Comparison of ENCODE assay signal across 24 cellular contexts in the genomic region with DNA sequence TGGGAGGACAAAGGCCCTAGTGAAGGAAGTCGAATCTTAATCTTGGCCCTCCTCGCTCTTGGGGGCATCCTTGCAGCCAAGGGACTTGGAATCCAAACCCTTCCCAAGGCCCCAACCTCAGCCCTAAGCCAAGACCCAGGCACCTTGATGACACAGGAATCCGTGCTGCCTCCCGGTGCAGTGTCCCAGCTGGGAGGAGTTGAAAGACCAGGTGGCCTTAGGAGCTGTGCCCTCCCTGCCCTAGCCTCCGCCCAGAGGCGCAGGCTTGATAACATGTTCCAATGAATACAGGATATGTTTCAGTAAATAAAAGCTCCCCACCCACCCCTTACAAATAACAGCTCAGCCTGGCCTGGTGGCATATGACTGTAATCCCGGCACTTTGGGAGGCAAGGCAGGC. TPM values are rescaled to one million over a fixed set of nuclear protein-coding genes. Genes with fewer than 3 reads are reported as not detected.
DNase-seq lines count a peak whose midpoint lies in the region; ATAC-seq and TF ChIP-seq lines count a peak whose summit lies in the region.
"Had no signal": no experiment of that assay in that cellular context is flagged by ENCODE, and none has a peak within 500 bp of the region (broad histone marks: within the 10 kb centered on the region; RNA-seq: fewer than 3 reads in every experiment).

Gene CHST5, minus strand, starts transcription at position 208 of the 400 bp plus-strand sequence. CDS start 5,724 bp downstream, outside the sequence.

- no peak within 1 kb of the TSS for H3K4me3 Mint-ChIP-seq in chondrocyte (ENCODE audit: unreplicated experiment)
- no peak within 1 kb of the TSS for H3K4me3 Mint-ChIP-seq in activated naive CD8-positive, alpha-beta T cell treated with anti-CD3 and anti-CD28 coated beads, Interleukin-2, amount 50 U/mL, for 24 hours
- H3K4me3 Mint-ChIP-seq in type B pancreatic cell = no peak within 1 kb of the TSS
- H3K4me3 Mint-ChIP-seq: CD14-positive monocyte had no signal

- H3K4me1 ChIP-seq in BLaER1 = peaks cover 16% of the 10 kb centered on the region
- H3K4me1 ChIP-seq in mucosa of stomach (ENCODE audit: control insufficient read depth, insufficient read depth, low read length) = no peaks in the 10 kb centered on the region
- no peaks in the 10 kb centered on the region for H3K4me1 ChIP-seq in rectal smooth muscle tissue (ENCODE audit: control insufficient read depth, insufficient read depth, low read length)
- no peaks in the 10 kb centered on the region for H3K4me1 ChIP-seq in OCI-LY7 (ENCODE audit: insufficient read depth, low read length, poor library complexity, severe bottlenecking)

- intact Hi-C loops in OCI-LY7 (cut with micrococcal nuclease; ENCODE audit: unreplicated experiment) = no loop called here

- peak; percentile 53 for DNase-seq in chondrocyte (ENCODE audit: low spot score)
- no peak for DNase-seq in OCI-LY7 (ENCODE audit: low spot score)
- DNase-seq in activated naive CD8-positive, alpha-beta T cell treated with anti-CD3 and anti-CD28 coated beads, Interleukin-2, amount 50 U/mL, for 24 hours = no peak
- no peak for DNase-seq in type B pancreatic cell (ENCODE audit: extremely low spot score, unreplicated experiment)
- DNase-seq: 8988T, AML-193, DMS79 treated with DMSO at 0.1 percent for 48 hours, HCEC 1CT, IMR-90, NCI-H1105 treated with DMSO at 0.1 percent for 48 hours, NCI-H2029 treated with DMSO at 0.1 percent for 48 hours, NCI-H2171, NCI-H345, NCI-H524, NCI-H774, Right ventricle myocardium superior had no signal

- ATAC-seq in HG02981 (IDR thresholded peaks at IDR 0.05; ENCODE audit: unreplicated experiment) = no peak
- ATAC-seq in activated naive CD8-positive, alpha-beta T cell treated with anti-CD3 and anti-CD28 coated beads, Interleukin-2, amount 50 U/mL, for 24 hours = no peak
- ATAC-seq: GM12878 had no signal

- H3K9ac ChIP-seq in BLaER1 (no peak within 1 kb of the TSS), mucosa of stomach (ENCODE audit: low read length) (peak within 1 kb of the TSS; percentile 59), rectal smooth muscle tissue (ENCODE audit: low read length) (no peak within 1 kb of the TSS)
- H3K9ac ChIP-seq: KMS-11 had no signal

- H3K36me3 Mint-ChIP-seq in chondrocyte (ENCODE audit: low read depth) = no peaks in the 10 kb centered on the region
- H3K36me3 Mint-ChIP-seq in activated naive CD8-positive, alpha-beta T cell treated with anti-CD3 and anti-CD28 coated beads, Interleukin-2, amount 50 U/mL, for 24 hours (ENCODE audit: low read depth) = no peaks in the 10 kb centered on the region
- H3K36me3 Mint-ChIP-seq in type B pancreatic cell = peaks cover 5% of the 10 kb centered on the region
- H3K36me3 Mint-ChIP-seq: CD14-positive monocyte had no signal

- H3K27ac Mint-ChIP-seq in chondrocyte (ENCODE audit: unreplicated experiment) = no peak within 1 kb of the TSS
- H3K27ac Mint-ChIP-seq in activated naive CD8-positive, alpha-beta T cell treated with anti-CD3 and anti-CD28 coated beads, Interleukin-2, amount 50 U/mL, for 24 hours = no peak within 1 kb of the TSS
- no peak within 1 kb of the TSS for H3K27ac Mint-ChIP-seq in type B pancreatic cell
- H3K27ac Mint-ChIP-seq: CD14-positive monocyte had no signal

- H2AFZ ChIP-seq in OCI-LY7 (ENCODE audit: low read length) = no peak within 1 kb of the TSS

- H3K27ac ChIP-seq in BLaER1 = peak within 1 kb of the TSS; percentile 51; the same call in 1 of the 2 replicates
- no peak within 1 kb of the TSS for H3K27ac ChIP-seq in rectal smooth muscle tissue (ENCODE audit: low read depth, low read length)
- H3K27ac ChIP-seq in OCI-LY7 (ENCODE audit: low read depth, low read length, poor library complexity, severe bottlenecking) = no peak within 1 kb of the TSS
- H3K27ac ChIP-seq: KMS-11 had no signal

- H3K36me3 ChIP-seq in BLaER1 (peaks cover 1% of the 10 kb centered on the region; the same call in 1 of the 2 replicates), mucosa of stomach (ENCODE audit: control insufficient read depth, insufficient read depth, low read length) (no peaks in the 10 kb centered on the region), rectal smooth muscle tissue (ENCODE audit: control insufficient read depth, insufficient read depth, low read length) (peaks cover 2% of the 10 kb centered on the region), OCI-LY7 (ENCODE audit: insufficient read depth, low read length) (no peaks in the 10 kb centered on the region)

- H3K27me3 ChIP-seq in BLaER1 (no peaks in the 10 kb centered on the region), mucosa of stomach (ENCODE audit: control insufficient read depth, insufficient read depth, low read length) (no peaks in the 10 kb centered on the region), rectal smooth muscle tissue (ENCODE audit: control insufficient read depth, insufficient read depth, low read length) (no peaks in the 10 kb centered on the region)

- no peaks in the 10 kb centered on the region for H3K27me3 Mint-ChIP-seq in chondrocyte (ENCODE audit: low read depth)
- no peaks in the 10 kb centered on the region for H3K27me3 Mint-ChIP-seq in activated naive CD8-positive, alpha-beta T cell treated with anti-CD3 and anti-CD28 coated beads, Interleukin-2, amount 50 U/mL, for 24 hours
- H3K27me3 Mint-ChIP-seq in type B pancreatic cell = no peaks in the 10 kb centered on the region

- H3K4me3 ChIP-seq in BLaER1 (no peak within 1 kb of the TSS), mucosa of stomach (ENCODE audit: low read length) (peak within 1 kb of the TSS; percentile 12), rectal smooth muscle tissue (ENCODE audit: low read length) (peak within 1 kb of the TSS; percentile 46), OCI-LY7 (ENCODE audit: low read depth, low read length, poor library complexity, severe bottlenecking) (no peak within 1 kb of the TSS)
- H3K4me3 ChIP-seq: GM12878 had no signal

- BruUV-seq in OCI-LY7 (replicated peaks; lab: Mats Ljungman, UMichigan) = no TSS peak

- H3K9me2 ChIP-seq in OCI-LY7 (ENCODE audit: insufficient read depth, low read length) = no peaks in the 10 kb centered on the region

- POLR2A ChIA-PET in OCI-LY7 (lab: Charles Lee) = interaction anchor here (0.9 kb wide), 1 partner anchor 20 kb away, joined by 3 read pairs; no protein-coding TSS in a partner anchor

- H3K4me1 Mint-ChIP-seq in chondrocyte (ENCODE audit: low read depth) (no peaks in the 10 kb centered on the region), type B pancreatic cell (ENCODE audit: unreplicated experiment) (no peaks in the 10 kb centered on the region)
- no peaks in the 10 kb centered on the region for H3K4me1 Mint-ChIP-seq in activated naive CD8-positive, alpha-beta T cell treated with anti-CD3 and anti-CD28 coated beads, Interleukin-2, amount 50 U/mL, for 24 hours
- H3K4me1 Mint-ChIP-seq: CD14-positive monocyte had no signal

- CTCF ChIA-PET in OCI-LY7 (lab: Charles Lee; ENCODE audit: unreplicated experiment) = interaction anchor here (0.6 kb wide), 1 partner anchor 18 kb away, joined by 3 read pairs; no protein-coding TSS in a partner anchor

- no peaks in the 10 kb centered on the region for H3K79me2 ChIP-seq in OCI-LY7 (ENCODE audit: insufficient read depth, low read depth, low read length)

- H3K9me3 ChIP-seq in BLaER1 (no peaks in the 10 kb centered on the region), mucosa of stomach (ENCODE audit: control insufficient read depth, low read length) (no peaks in the 10 kb centered on the region), OCI-LY7 (ENCODE audit: low read length) (no peaks in the 10 kb centered on the region)

- TF ChIP-seq CTCF in chondrocyte (IDR thresholded peaks at IDR 0.05) (no peak), OCI-LY7 (conservative IDR thresholded peaks at IDR 0.05; ENCODE audit: low read length) (no peak), type B pancreatic cell (conservative IDR thresholded peaks at IDR 0.05) (no peak)

- H3K4me2 ChIP-seq in BLaER1 = peak within 1 kb of the TSS; percentile 62
- H3K4me2 ChIP-seq in OCI-LY7 (ENCODE audit: low read length) = no peak within 1 kb of the TSS
- H3K4me2 ChIP-seq: KMS-11 had no signal

- H3K9me3 Mint-ChIP-seq in chondrocyte (ENCODE audit: low read depth) (no peaks in the 10 kb centered on the region), type B pancreatic cell (no peaks in the 10 kb centered on the region)
- H3K9me3 Mint-ChIP-seq in activated naive CD8-positive, alpha-beta T cell treated with anti-CD3 and anti-CD28 coated beads, Interleukin-2, amount 50 U/mL, for 24 hours = no peaks in the 10 kb centered on the region

- H4K20me1 ChIP-seq in BLaER1 = no peaks in the 10 kb centered on the region
- H4K20me1 ChIP-seq in OCI-LY7 (ENCODE audit: insufficient read depth, low read length) = no peaks in the 10 kb centered on the region

RNA-seq across cellular contexts. Expression of gene CHST5, which starts in this region (rescaled TPM):
- total RNA-seq in chondrocyte = 0.07 to 0.17 TPM (median 0.10 TPM) in 3 replicates
- total RNA-seq in OCI-LY7 (2014; rRNA removed; shearing (Covaris generic)) = 0.19 and 0.54 TPM in 2 replicates
- 0.10 and 0.89 TPM in 2 replicates for total RNA-seq in OCI-LY7 (2022)
- 0.60 and 1.9 TPM in 2 replicates for total RNA-seq in type B pancreatic cell (ENCODE audit: low replicate concordance)
- total RNA-seq: IMR-90, RPMI7951 had no signal

Comparison
In these comparisons a context has a peak if more than half of its experiments do, and no peak if none do; other contexts are left out.
1. Peak in DNase-seq in chondrocyte; RNA of the gene not detected or under 1 TPM.
2. H3K4me3 ChIP-seq: peak in mucosa of stomach (single experiment) and rectal smooth muscle tissue (single experiment); none in BLaER1 (single experiment) and OCI-LY7 (single experiment).